Comparison of ENCODE assay signal across 7 cellular contexts in the genomic region with DNA sequence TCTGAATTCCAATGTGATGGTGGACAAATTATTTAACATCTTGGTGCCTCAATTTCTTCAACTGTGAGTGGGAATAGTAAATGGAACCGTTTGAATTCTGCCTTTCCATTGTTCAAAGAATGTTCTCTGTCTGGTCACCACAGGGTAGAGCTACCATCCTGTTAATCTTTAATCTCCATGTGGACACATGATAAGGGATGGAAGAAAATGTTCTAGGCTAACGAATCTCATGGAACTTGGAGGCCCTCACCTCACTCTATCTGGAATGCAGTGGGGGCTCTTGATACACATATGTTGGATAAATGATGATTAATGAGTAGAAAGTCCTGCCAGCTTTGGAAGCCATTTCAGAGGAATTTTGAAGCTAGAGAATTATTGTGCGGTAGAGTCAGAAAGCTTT.
"Had no signal": no experiment of that assay in that cellular context is flagged by ENCODE, and none has a peak within 500 bp of the region (broad histone marks: within the 10 kb centered on the region; RNA-seq: fewer than 3 reads in every experiment).

No MANE protein-coding gene starts in this region.

- H3K4me3 Mint-ChIP-seq: GM23338, H9, IgD-negative memory B cell had no signal

- ATAC-seq: GM23338 had no signal

- FAIRE-seq: H1, H54, HTR-8/SVneo had no signal

- H3K9me3 Mint-ChIP-seq: GM23338, H9 had no signal

- H3K4me1 Mint-ChIP-seq: GM23338, H9, IgD-negative memory B cell had no signal

- DNase-seq: H9, HCEC 1CT had no signal

- H3K27ac Mint-ChIP-seq: GM23338, H9, IgD-negative memory B cell had no signal

- H3K4me3 ChIP-seq: GM23338 had no signal
